Comparison of ENCODE assay signal across 9 cellular contexts in the genomic region with DNA sequence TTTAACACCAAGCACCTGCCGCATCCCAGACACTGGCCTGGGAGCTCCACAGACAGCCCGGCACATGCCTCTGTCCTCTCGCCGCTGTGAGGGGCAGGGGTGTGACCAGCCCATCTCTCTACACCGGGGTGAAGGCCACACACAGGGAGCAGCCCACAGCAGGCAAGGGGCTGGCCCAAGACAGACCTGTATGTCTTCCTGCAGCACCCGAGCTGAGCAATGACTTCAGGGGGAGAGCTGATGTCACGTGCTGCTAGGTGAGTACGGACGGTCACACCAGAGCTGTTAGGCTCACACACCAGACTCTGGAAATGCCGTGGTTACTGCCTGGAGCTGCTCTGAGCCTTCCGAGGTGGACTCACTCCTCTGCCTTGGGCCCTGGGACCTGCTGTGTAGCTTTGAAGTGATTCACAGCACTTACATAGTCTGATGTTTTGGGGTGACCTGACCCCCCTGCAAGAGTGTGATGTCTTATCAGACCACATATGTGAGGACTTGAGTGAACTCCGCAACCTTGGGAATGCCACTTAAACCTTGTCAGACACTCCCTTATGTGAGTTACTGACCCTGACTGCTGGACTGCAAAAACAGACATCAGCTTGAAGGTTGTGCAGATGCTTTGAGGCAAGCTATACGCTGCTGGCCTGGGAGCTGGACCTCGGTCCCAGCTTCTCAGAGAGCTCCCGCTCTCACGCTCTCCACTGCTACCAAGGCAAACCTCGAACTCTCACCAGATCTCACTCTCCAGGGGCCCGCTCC. TPM values are rescaled to one million over a fixed set of nuclear protein-coding genes. Genes with fewer than 3 reads are reported as not detected.
A peak's percentile ranks its signal among the peaks of the same experiment; 100 is the strongest.
DNase-seq lines count a peak whose midpoint lies in the region; ATAC-seq, FAIRE-seq and TF ChIP-seq lines count a peak whose summit lies in the region.
"Had no signal": no experiment of that assay in that cellular context is flagged by ENCODE, and none has a peak within 500 bp of the region (broad histone marks: within the 10 kb centered on the region; RNA-seq: fewer than 3 reads in every experiment).

No MANE protein-coding gene starts in this region.

- intact Hi-C loops in CD8-positive, alpha-beta T cell (cut with DNase I, micrococcal nuclease): loop anchor here in 1 of 2 experiments (2.0 kb wide), 3 partner anchors 85 to 185 kb away; a partner anchor contains a TSS

- no peaks in the 10 kb centered on the region for H3K27me3 Mint-ChIP-seq in CD8-positive, alpha-beta T cell (ENCODE audit: low read depth)
- peaks cover 3% of the 10 kb centered on the region for H3K27me3 Mint-ChIP-seq in activated naive CD8-positive, alpha-beta T cell treated with anti-CD3 and anti-CD28 coated beads for 36 hours
- no peaks in the 10 kb centered on the region for H3K27me3 Mint-ChIP-seq in memory B cell

- H3K4me3 ChIP-seq in CD8-positive, alpha-beta T cell (ENCODE audit: low read depth, low read length): no peak overlapping the region

- no peaks in the 10 kb centered on the region for H3K27me3 ChIP-seq in CD8-positive, alpha-beta T cell (ENCODE audit: insufficient read depth, low read length)

- H3K9me3 ChIP-seq in CD8-positive, alpha-beta T cell (ENCODE audit: low read length): no peaks in the 10 kb centered on the region

- CTCF ChIA-PET in CD8-positive, alpha-beta T cell (lab: Charles Lee): interaction anchor here (0.6 kb wide), 1 partner anchor 380 kb away, joined by 3 read pairs; a partner anchor contains a TSS

- H3K27ac ChIP-seq in CD8-positive, alpha-beta T cell (ENCODE audit: low read depth, low read length): no peak overlapping the region

- no peak for TF ChIP-seq CTCF in CD8-positive, alpha-beta T cell (IDR thresholded peaks at IDR 0.05)

- no peaks in the 10 kb centered on the region for H3K9me3 Mint-ChIP-seq in CD8-positive, alpha-beta T cell
- no peaks in the 10 kb centered on the region for H3K9me3 Mint-ChIP-seq in activated naive CD8-positive, alpha-beta T cell treated with anti-CD3 and anti-CD28 coated beads for 36 hours
- no peaks in the 10 kb centered on the region for H3K9me3 Mint-ChIP-seq in memory B cell

- no peak for ATAC-seq in CD8-positive, alpha-beta T cell
- ATAC-seq in memory B cell (ENCODE audit: low read depth) (no peak), GM19467 (IDR thresholded peaks at IDR 0.05; ENCODE audit: unreplicated experiment) (no peak), GM18867 (IDR thresholded peaks at IDR 0.05; ENCODE audit: unreplicated experiment) (no peak), GM21360 (IDR thresholded peaks at IDR 0.05; ENCODE audit: unreplicated experiment) (no peak)

- POLR2A ChIA-PET in CD8-positive, alpha-beta T cell (lab: Charles Lee): no interaction called here

- H3K36me3 Mint-ChIP-seq in CD8-positive, alpha-beta T cell: peaks cover 6% of the 10 kb centered on the region
- peaks cover 19% of the 10 kb centered on the region for H3K36me3 Mint-ChIP-seq in activated naive CD8-positive, alpha-beta T cell treated with anti-CD3 and anti-CD28 coated beads for 36 hours
- H3K36me3 Mint-ChIP-seq in memory B cell: no peaks in the 10 kb centered on the region

- peaks cover 18% of the 10 kb centered on the region for H3K4me1 ChIP-seq in CD8-positive, alpha-beta T cell (ENCODE audit: insufficient read depth, low read length)

- peak; percentile 54 for FAIRE-seq in HTR-8/SVneo (lab: Jason Lieb, UNC)

- peak overlapping the region; percentile 64 for H3K4me3 Mint-ChIP-seq in CD8-positive, alpha-beta T cell
- peak overlapping the region; percentile 90 for H3K4me3 Mint-ChIP-seq in activated naive CD8-positive, alpha-beta T cell treated with anti-CD3 and anti-CD28 coated beads for 36 hours
- H3K4me3 Mint-ChIP-seq in memory B cell: peak overlapping the region; percentile 5

- H3K4me1 Mint-ChIP-seq in CD8-positive, alpha-beta T cell (ENCODE audit: low read depth): peaks cover 28% of the 10 kb centered on the region
- H3K4me1 Mint-ChIP-seq in activated naive CD8-positive, alpha-beta T cell treated with anti-CD3 and anti-CD28 coated beads for 36 hours: peaks cover 30% of the 10 kb centered on the region
- peaks cover 19% of the 10 kb centered on the region for H3K4me1 Mint-ChIP-seq in memory B cell

- no peak overlapping the region for H3K27ac Mint-ChIP-seq in CD8-positive, alpha-beta T cell
- peak overlapping the region; percentile 29 for H3K27ac Mint-ChIP-seq in activated naive CD8-positive, alpha-beta T cell treated with anti-CD3 and anti-CD28 coated beads for 36 hours
- H3K27ac Mint-ChIP-seq in memory B cell: no peak overlapping the region

- no peak for DNase-seq in CD8-positive, alpha-beta T cell
- DNase-seq in HTR-8/SVneo (ENCODE audit: insufficient read length, low spot score) (no peak), memory B cell (ENCODE audit: low spot score in 2 of 2) (no peak), SIG-M5 treated with dmso at 0.1 percent for 504 hours (lab: John Stamatoyannopoulos, UW; ENCODE audit: unreplicated experiment) (no peak)
- no peak for DNase-seq in activated naive CD8-positive, alpha-beta T cell treated with anti-CD3 and anti-CD28 coated beads for 36 hours
- DNase-seq: NCI-H1092 had no signal

- no peaks in the 10 kb centered on the region for H3K36me3 ChIP-seq in CD8-positive, alpha-beta T cell (ENCODE audit: insufficient read depth, low read length)

RNA-seq across cellular contexts. Expression of a gene that starts 1.8 kb away (rescaled TPM):
- 1 to 10 TPM; 5.5 to 6.6 TPM for total RNA-seq in CD8-positive, alpha-beta T cell
- total RNA-seq in activated naive CD8-positive, alpha-beta T cell treated with anti-CD3 and anti-CD28 coated beads for 36 hours: 10 to 100 TPM; 57.8 to 65.0 TPM

RNA-seq across cellular contexts. Expression of a gene that starts 2.1 kb away (rescaled TPM):
- 1 to 10 TPM; 2.5 to 3.7 TPM for total RNA-seq in CD8-positive, alpha-beta T cell
- total RNA-seq in activated naive CD8-positive, alpha-beta T cell treated with anti-CD3 and anti-CD28 coated beads for 36 hours: 1 to 10 TPM; 8.0 to 8.9 TPM

Comparison
In these comparisons a context has a peak if more than half of its experiments do, and no peak if none do; other contexts are left out.
1. H3K4me3 Mint-ChIP-seq: peak in every context shown above with its lines; median percentile 90 in activated naive CD8-positive, alpha-beta T cell treated with anti-CD3 and anti-CD28 coated beads for 36 hours; 64 in CD8-positive, alpha-beta T cell; 5 in memory B cell.
2. RNA of a gene that starts 1.8 kb away (total RNA-seq): 57.8 to 65.0 TPM in activated naive CD8-positive, alpha-beta T cell treated with anti-CD3 and anti-CD28 coated beads for 36 hours; 5.5 to 6.6 TPM in CD8-positive, alpha-beta T cell; every median in the first group is over 4 times any median in the second.